9 cellular contexts compared by ENCODE assay signal in the genomic region with DNA sequence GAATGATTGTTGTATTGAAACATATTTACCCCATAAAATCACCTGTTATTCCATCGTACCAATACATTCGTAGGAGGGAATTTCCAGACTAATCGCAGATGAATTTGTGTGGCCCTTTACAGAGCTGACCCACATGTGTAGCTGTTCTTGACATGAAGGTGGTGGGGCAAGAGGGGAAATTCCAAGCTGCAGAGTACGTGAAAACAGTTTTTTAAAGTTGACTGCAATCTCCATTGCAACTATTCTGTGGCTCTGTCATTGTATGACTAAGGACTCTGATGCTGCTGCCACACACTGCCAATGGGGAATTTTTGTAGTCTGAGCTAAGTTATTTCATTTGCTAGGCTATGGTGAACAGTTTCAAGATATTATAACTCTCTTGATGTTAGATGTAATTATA. TPM values are rescaled to one million over a fixed set of nuclear protein-coding genes. Genes with fewer than 3 reads are reported as not detected.
A peak's percentile ranks its signal among the peaks of the same experiment; 100 is the strongest.
DNase-seq lines count a peak whose midpoint lies in the region; ATAC-seq, FAIRE-seq and TF ChIP-seq lines count a peak whose summit lies in the region.
"Had no signal": no experiment of that assay in that cellular context is flagged by ENCODE, and none has a peak within 500 bp of the region (broad histone marks: within the 10 kb centered on the region; RNA-seq: fewer than 3 reads in every experiment).

No MANE protein-coding gene starts in this region.

- intact Hi-C loops in colonic mucosa (cut with DNase I): no loop called here
- intact Hi-C loops in gastrocnemius medialis (cut with DNase I; ENCODE audit: low total_unique reads): no loop called here

- ATAC-seq in HG03039 (IDR thresholded peaks at IDR 0.05; ENCODE audit: unreplicated experiment) (peak; percentile 73), gastrocnemius medialis (no peak)
- ATAC-seq in activated naive CD8-positive, alpha-beta T cell treated with anti-CD3 and anti-CD28 coated beads, Interleukin-2, amount 50 U/mL, for 24 hours: peak; percentile 90

- H3K27ac Mint-ChIP-seq in activated naive CD8-positive, alpha-beta T cell treated with anti-CD3 and anti-CD28 coated beads, Interleukin-2, amount 50 U/mL, for 24 hours: peak overlapping the region; percentile 71

- no peaks in the 10 kb centered on the region for H3K27me3 Mint-ChIP-seq in activated naive CD8-positive, alpha-beta T cell treated with anti-CD3 and anti-CD28 coated beads, Interleukin-2, amount 50 U/mL, for 24 hours

- no peak overlapping the region for H3K4me3 Mint-ChIP-seq in activated naive CD8-positive, alpha-beta T cell treated with anti-CD3 and anti-CD28 coated beads, Interleukin-2, amount 50 U/mL, for 24 hours
- H3K4me3 Mint-ChIP-seq: central memory CD8-positive, alpha-beta T cell had no signal

- TF ChIP-seq POLR2A in gastrocnemius medialis (IDR thresholded peaks at IDR 0.05): no peak

- H3K9ac ChIP-seq in colonic mucosa (ENCODE audit: low read depth in 2 of 2, low read length in 2 of 2): no peak overlapping the region

- no peaks in the 10 kb centered on the region for H3K9me3 Mint-ChIP-seq in activated naive CD8-positive, alpha-beta T cell treated with anti-CD3 and anti-CD28 coated beads, Interleukin-2, amount 50 U/mL, for 24 hours
- H3K9me3 Mint-ChIP-seq: central memory CD8-positive, alpha-beta T cell had no signal

- H3K27ac ChIP-seq in osteoblast (ENCODE audit: low read depth, low read length) (no peak overlapping the region), colonic mucosa (no peak overlapping the region), gastrocnemius medialis (no peak overlapping the region)

- no peaks in the 10 kb centered on the region for H4K20me1 ChIP-seq in osteoblast (ENCODE audit: insufficient read depth, low read length)

- in situ Hi-C loops in Caki2 (cut with HindIII; ENCODE audit: low pct_unique_long_range_greater_than_20kb, low sequenced_read_pairs): no loop called here
- in situ Hi-C loops in gastrocnemius medialis (cut with MboI; ENCODE audit: low sequenced_read_pairs in 4 of 4): no loop called here

- H3K27me3 ChIP-seq in osteoblast (ENCODE audit: insufficient read depth, low read length): peaks cover 2% of the 10 kb centered on the region
- no peaks in the 10 kb centered on the region for H3K27me3 ChIP-seq in colonic mucosa
- no peaks in the 10 kb centered on the region for H3K27me3 ChIP-seq in gastrocnemius medialis

- FAIRE-seq in GM19239 (lab: Jason Lieb, UNC): peak; percentile 84

- no peak overlapping the region for H3K4me3 ChIP-seq in osteoblast (ENCODE audit: insufficient read depth, low read length)
- no peak overlapping the region for H3K4me3 ChIP-seq in colonic mucosa
- H3K4me3 ChIP-seq in gastrocnemius medialis: no peak overlapping the region

- H2AFZ ChIP-seq in osteoblast (ENCODE audit: low read length): no peak overlapping the region

- no peaks in the 10 kb centered on the region for H3K36me3 Mint-ChIP-seq in activated naive CD8-positive, alpha-beta T cell treated with anti-CD3 and anti-CD28 coated beads, Interleukin-2, amount 50 U/mL, for 24 hours (ENCODE audit: low read depth)

- H3K4me2 ChIP-seq in osteoblast (ENCODE audit: insufficient read depth, low read length): no peak overlapping the region

- no peak for TF ChIP-seq CTCF in osteoblast (IDR thresholded peaks at IDR 0.05; ENCODE audit: extremely low read depth, low read depth, low read length)
- no peak for TF ChIP-seq CTCF in colonic mucosa (IDR thresholded peaks at IDR 0.05)
- no peak for TF ChIP-seq CTCF in gastrocnemius medialis (IDR thresholded peaks at IDR 0.05 in 4 of 5, conservative IDR thresholded peaks at IDR 0.05 in 1 of 5)

- DNase-seq in Caki2 (ENCODE audit: low read depth): peak; percentile 13
- no peak for DNase-seq in GM19239 (ENCODE audit: insufficient read length, low spot score)
- peak; percentile 16 for DNase-seq in activated naive CD8-positive, alpha-beta T cell treated with anti-CD3 and anti-CD28 coated beads, Interleukin-2, amount 50 U/mL, for 24 hours
- DNase-seq in osteoblast (ENCODE audit: insufficient read length, low spot score, missing footprints): no peak
- DNase-seq in HT-29 (ENCODE audit: low spot score): no peak
- no peak for DNase-seq in colonic mucosa
- no peak for DNase-seq in gastrocnemius medialis

- no peaks in the 10 kb centered on the region for H3K79me2 ChIP-seq in osteoblast (ENCODE audit: insufficient read depth, low read length)

- no peaks in the 10 kb centered on the region for H3K9me3 ChIP-seq in osteoblast (ENCODE audit: low read depth, low read length)
- no peaks in the 10 kb centered on the region for H3K9me3 ChIP-seq in colonic mucosa
- H3K9me3 ChIP-seq in gastrocnemius medialis: no peaks in the 10 kb centered on the region

- peaks cover 19% of the 10 kb centered on the region for H3K4me1 Mint-ChIP-seq in activated naive CD8-positive, alpha-beta T cell treated with anti-CD3 and anti-CD28 coated beads, Interleukin-2, amount 50 U/mL, for 24 hours
- H3K4me1 Mint-ChIP-seq: central memory CD8-positive, alpha-beta T cell had no signal

- H3K36me3 ChIP-seq in osteoblast (ENCODE audit: insufficient read depth, low read length) (no peaks in the 10 kb centered on the region), colonic mucosa (no peaks in the 10 kb centered on the region), gastrocnemius medialis (no peaks in the 10 kb centered on the region)

- no peaks in the 10 kb centered on the region for H3K4me1 ChIP-seq in osteoblast (ENCODE audit: insufficient read depth, low read length)
- no peaks in the 10 kb centered on the region for H3K4me1 ChIP-seq in colonic mucosa
- no peaks in the 10 kb centered on the region for H3K4me1 ChIP-seq in gastrocnemius medialis

RNA-seq across cellular contexts. Expression of a gene that starts 46.4 kb away (rescaled TPM):
- not detected in 2 replicates for total RNA-seq in Caki2 (2014; rRNA removed; shearing (Covaris generic); ENCODE audit: low replicate concordance)
- total RNA-seq in osteoblast: 0.72 and 1.2 TPM in 2 replicates
- 0.13 and 0.83 TPM in 2 replicates for total RNA-seq in HT-29 (2014; rRNA removed; shearing (Covaris generic))
- total RNA-seq in colonic mucosa: 10 to 100 TPM; 56.6 to 79.9 TPM
- total RNA-seq in gastrocnemius medialis: under 1 TPM in 2 of 4 donors, not detected in 2; 0.31 to 0.73 TPM

Comparison
In these comparisons a context has a peak if more than half of its experiments do, and no peak if none do; other contexts are left out.
1. DNase-seq: peak in Caki2 (single experiment) and activated naive CD8-positive, alpha-beta T cell treated with anti-CD3 and anti-CD28 coated beads, Interleukin-2, amount 50 U/mL, for 24 hours (single experiment); none in GM19239 (single experiment), osteoblast (single experiment), HT-29 (single experiment), colonic mucosa (single experiment) and gastrocnemius medialis (0 of 2).
2. ATAC-seq: peak in HG03039 (single experiment) and activated naive CD8-positive, alpha-beta T cell treated with anti-CD3 and anti-CD28 coated beads, Interleukin-2, amount 50 U/mL, for 24 hours (single experiment); none in gastrocnemius medialis (0 of 2).
3. RNA of a gene that starts 46.4 kb away (total RNA-seq): 56.6 to 79.9 TPM in colonic mucosa; 0.72 to 1.2 TPM in osteoblast, 0.31 to 0.73 TPM in gastrocnemius medialis, 0.13 to 0.83 TPM in HT-29 and not detected in Caki2; every median in the first group is over 10 times any median in the second.